Comparison of ENCODE assay signal across 15 cellular contexts in the genomic region with DNA sequence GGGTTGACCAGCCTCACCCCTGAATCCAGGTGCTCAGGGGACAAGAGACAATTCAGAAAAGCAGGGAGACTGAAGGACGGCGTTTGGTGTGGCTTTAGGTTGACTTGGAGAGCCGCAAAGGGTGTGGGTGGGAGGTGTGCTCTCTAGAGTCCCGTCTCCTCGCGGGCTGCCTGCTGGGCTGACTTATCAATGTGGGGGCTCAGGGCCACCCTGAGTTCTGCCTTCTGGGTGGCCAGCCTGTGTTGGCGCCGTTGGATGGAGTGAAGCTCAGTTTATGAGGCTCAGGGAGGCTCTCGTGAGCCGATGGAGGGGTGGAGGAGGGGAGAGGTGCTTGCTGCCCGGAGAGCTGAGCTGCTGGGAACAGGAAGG. TPM values are rescaled to one million over a fixed set of nuclear protein-coding genes. Genes with fewer than 3 reads are reported as not detected.
DNase-seq lines count a peak whose midpoint lies in the region; ATAC-seq and TF ChIP-seq lines count a peak whose summit lies in the region.
"Had no signal": no experiment of that assay in that cellular context is flagged by ENCODE, and none has a peak within 500 bp of the region (broad histone marks: within the 10 kb centered on the region; RNA-seq: fewer than 3 reads in every experiment).

No MANE protein-coding gene starts in this region.

- in situ Hi-C loops in GM13976 (cut with MboI; ENCODE audit: low sequenced_read_pairs, unreplicated experiment), result no loop called here

- H3K4me3 ChIP-seq in GM12864 (ENCODE audit: low read depth, low read length), result peak overlapping the region; percentile 33; the same call in 1 of the 2 replicates
- H3K4me3 ChIP-seq: MG63 had no signal

- H3K27ac Mint-ChIP-seq in WTC11, result peak overlapping the region; percentile 54; the same call in 1 of the 2 replicates
- H3K27ac Mint-ChIP-seq in memory B cell, result peak overlapping the region; percentile 68
- H3K27ac Mint-ChIP-seq in type B pancreatic cell, result peak overlapping the region; percentile 37

- TF ChIP-seq CTCF in GM12864 (IDR thresholded peaks at IDR 0.05; ENCODE audit: low read depth, low read length, missing control alignments) (no peak), WTC11 (IDR thresholded peaks at IDR 0.05) (no peak), type B pancreatic cell (conservative IDR thresholded peaks at IDR 0.05) (no peak), GM13976 (IDR thresholded peaks at IDR 0.05; ENCODE audit: borderline replicate concordance, control extremely low read depth, extremely low read depth, insufficient read depth, missing control alignments) (no peak)

- CTCF ChIA-PET in WTC11 (lab: Charles Lee), result interaction anchor here (0.5 to 1.9 kb wide), 5 partner anchors 11 to 174 kb away, joined by 3 to 5 read pairs (median 4); no protein-coding TSS in a partner anchor

- no peaks in the 10 kb centered on the region for H3K27me3 Mint-ChIP-seq in WTC11 (ENCODE audit: low read depth)
- peaks cover 24% of the 10 kb centered on the region for H3K27me3 Mint-ChIP-seq in memory B cell
- H3K27me3 Mint-ChIP-seq in type B pancreatic cell, result no peaks in the 10 kb centered on the region

- H3K9me3 Mint-ChIP-seq in WTC11, result no peaks in the 10 kb centered on the region; the same call in 1 of the 2 replicates
- H3K9me3 Mint-ChIP-seq in memory B cell, result no peaks in the 10 kb centered on the region
- no peaks in the 10 kb centered on the region for H3K9me3 Mint-ChIP-seq in type B pancreatic cell

- H3K4me3 Mint-ChIP-seq in WTC11 (no peak overlapping the region), memory B cell (no peak overlapping the region), type B pancreatic cell (no peak overlapping the region)

- POLR2A ChIA-PET in WTC11 (lab: Charles Lee), result no interaction called here

- no peaks in the 10 kb centered on the region; the same call in 1 of the 2 replicates for H3K36me3 Mint-ChIP-seq in WTC11
- H3K36me3 Mint-ChIP-seq in memory B cell, result peaks cover 2% of the 10 kb centered on the region
- peaks cover 21% of the 10 kb centered on the region for H3K36me3 Mint-ChIP-seq in type B pancreatic cell

- DNase-seq in GM12864 (ENCODE audit: low read depth) (no peak), WTC11 (ENCODE audit: low spot score) (no peak), memory B cell (ENCODE audit: low spot score in 2 of 2) (no peak), type B pancreatic cell (ENCODE audit: extremely low spot score, unreplicated experiment) (no peak), NCI-H1105 treated with DMSO at 0.1 percent for 48 hours (lab: John Stamatoyannopoulos, UW) (no peak), GM13976 (ENCODE audit: low spot score) (no peak)
- DNase-seq: Calu3, MG63, NCI-H1105, NCI-H187, NCI-H774, SHP77 had no signal

- ATAC-seq in WTC11 (no peak), memory B cell (ENCODE audit: low read depth) (no peak), HG03135 (IDR thresholded peaks at IDR 0.05; ENCODE audit: unreplicated experiment) (no peak)
- ATAC-seq: HepG2, SK-N-SH treated with all-trans-retinoic acid at 6 μM for 48 hours had no signal

- H3K4me1 Mint-ChIP-seq in WTC11 (peaks cover 8% of the 10 kb centered on the region), memory B cell (peaks cover 29% of the 10 kb centered on the region), type B pancreatic cell (ENCODE audit: unreplicated experiment) (peaks cover 30% of the 10 kb centered on the region)

TF ChIP-seq in WTC11, 78 proteins besides CTCF, POLR2A, EP300 and RAD21 (continues in another document):
- TF ChIP-seq, protein P1, sequence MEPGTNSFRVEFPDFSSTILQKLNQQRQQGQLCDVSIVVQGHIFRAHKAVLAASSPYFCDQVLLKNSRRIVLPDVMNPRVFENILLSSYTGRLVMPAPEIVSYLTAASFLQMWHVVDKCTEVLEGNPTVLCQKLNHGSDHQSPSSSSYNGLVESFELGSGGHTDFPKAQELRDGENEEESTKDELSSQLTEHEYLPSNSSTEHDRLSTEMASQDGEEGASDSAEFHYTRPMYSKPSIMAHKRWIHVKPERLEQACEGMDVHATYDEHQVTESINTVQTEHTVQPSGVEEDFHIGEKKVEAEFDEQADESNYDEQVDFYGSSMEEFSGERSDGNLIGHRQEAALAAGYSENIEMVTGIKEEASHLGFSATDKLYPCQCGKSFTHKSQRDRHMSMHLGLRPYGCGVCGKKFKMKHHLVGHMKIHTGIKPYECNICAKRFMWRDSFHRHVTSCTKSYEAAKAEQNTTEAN (CRISPR knock-in tag; IDR thresholded peaks at IDR 0.05), result no peak
- TF ChIP-seq, protein P2, sequence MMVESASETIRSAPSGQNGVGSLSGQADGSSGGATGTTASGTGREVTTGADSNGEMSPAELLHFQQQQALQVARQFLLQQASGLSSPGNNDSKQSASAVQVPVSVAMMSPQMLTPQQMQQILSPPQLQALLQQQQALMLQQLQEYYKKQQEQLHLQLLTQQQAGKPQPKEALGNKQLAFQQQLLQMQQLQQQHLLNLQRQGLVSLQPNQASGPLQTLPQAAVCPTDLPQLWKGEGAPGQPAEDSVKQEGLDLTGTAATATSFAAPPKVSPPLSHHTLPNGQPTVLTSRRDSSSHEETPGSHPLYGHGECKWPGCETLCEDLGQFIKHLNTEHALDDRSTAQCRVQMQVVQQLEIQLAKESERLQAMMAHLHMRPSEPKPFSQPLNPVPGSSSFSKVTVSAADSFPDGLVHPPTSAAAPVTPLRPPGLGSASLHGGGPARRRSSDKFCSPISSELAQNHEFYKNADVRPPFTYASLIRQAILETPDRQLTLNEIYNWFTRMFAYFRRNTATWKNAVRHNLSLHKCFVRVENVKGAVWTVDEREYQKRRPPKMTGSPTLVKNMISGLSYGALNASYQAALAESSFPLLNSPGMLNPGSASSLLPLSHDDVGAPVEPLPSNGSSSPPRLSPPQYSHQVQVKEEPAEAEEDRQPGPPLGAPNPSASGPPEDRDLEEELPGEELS (CRISPR knock-in tag; IDR thresholded peaks at IDR 0.05), result no peak
- TF ChIP-seq, protein P3, sequence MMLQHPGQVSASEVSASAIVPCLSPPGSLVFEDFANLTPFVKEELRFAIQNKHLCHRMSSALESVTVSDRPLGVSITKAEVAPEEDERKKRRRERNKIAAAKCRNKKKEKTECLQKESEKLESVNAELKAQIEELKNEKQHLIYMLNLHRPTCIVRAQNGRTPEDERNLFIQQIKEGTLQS (CRISPR knock-in tag; conservative IDR thresholded peaks at IDR 0.05), result no peak
- TF ChIP-seq, protein P4, sequence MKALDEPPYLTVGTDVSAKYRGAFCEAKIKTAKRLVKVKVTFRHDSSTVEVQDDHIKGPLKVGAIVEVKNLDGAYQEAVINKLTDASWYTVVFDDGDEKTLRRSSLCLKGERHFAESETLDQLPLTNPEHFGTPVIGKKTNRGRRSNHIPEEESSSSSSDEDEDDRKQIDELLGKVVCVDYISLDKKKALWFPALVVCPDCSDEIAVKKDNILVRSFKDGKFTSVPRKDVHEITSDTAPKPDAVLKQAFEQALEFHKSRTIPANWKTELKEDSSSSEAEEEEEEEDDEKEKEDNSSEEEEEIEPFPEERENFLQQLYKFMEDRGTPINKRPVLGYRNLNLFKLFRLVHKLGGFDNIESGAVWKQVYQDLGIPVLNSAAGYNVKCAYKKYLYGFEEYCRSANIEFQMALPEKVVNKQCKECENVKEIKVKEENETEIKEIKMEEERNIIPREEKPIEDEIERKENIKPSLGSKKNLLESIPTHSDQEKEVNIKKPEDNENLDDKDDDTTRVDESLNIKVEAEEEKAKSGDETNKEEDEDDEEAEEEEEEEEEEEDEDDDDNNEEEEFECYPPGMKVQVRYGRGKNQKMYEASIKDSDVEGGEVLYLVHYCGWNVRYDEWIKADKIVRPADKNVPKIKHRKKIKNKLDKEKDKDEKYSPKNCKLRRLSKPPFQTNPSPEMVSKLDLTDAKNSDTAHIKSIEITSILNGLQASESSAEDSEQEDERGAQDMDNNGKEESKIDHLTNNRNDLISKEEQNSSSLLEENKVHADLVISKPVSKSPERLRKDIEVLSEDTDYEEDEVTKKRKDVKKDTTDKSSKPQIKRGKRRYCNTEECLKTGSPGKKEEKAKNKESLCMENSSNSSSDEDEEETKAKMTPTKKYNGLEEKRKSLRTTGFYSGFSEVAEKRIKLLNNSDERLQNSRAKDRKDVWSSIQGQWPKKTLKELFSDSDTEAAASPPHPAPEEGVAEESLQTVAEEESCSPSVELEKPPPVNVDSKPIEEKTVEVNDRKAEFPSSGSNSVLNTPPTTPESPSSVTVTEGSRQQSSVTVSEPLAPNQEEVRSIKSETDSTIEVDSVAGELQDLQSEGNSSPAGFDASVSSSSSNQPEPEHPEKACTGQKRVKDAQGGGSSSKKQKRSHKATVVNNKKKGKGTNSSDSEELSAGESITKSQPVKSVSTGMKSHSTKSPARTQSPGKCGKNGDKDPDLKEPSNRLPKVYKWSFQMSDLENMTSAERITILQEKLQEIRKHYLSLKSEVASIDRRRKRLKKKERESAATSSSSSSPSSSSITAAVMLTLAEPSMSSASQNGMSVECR (CRISPR knock-in tag; IDR thresholded peaks at IDR 0.05; ENCODE audit: borderline replicate concordance), result no peak
- TF ChIP-seq, protein P5, sequence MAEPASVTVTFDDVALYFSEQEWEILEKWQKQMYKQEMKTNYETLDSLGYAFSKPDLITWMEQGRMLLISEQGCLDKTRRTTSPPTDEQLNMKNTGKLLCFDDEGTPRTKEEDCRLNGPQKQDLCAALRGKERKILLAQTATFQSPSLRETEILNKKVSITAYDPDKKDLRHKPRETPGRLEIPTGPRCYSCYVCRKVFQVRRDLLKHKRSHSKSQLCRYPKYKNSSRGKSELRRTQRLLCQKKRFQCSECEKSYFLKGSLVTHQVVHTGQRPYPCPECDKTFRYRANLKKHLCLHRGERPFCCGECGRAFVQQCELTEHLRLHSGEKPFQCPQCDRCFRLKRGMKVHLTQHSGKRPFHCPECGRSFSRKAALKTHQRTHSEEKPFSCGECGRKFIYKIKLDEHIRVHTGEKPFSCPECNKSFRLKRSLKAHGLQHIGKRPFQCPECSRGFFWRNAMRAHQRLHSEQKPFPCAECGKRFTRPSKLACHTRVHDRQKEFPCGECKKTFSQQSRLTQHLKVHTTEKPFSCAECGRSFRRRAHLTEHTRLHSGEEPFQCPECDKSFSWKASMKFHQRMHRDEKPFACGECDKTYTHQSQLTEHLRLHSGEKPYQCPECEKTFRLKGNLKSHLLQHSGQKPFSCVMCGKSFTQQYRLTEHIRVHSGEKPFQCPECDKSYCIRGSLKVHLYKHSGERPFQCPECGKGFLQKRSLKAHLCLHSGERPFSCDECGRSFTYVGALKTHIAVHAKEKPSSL (CRISPR knock-in tag; conservative IDR thresholded peaks at IDR 0.05), result no peak
- TF ChIP-seq, protein P6, sequence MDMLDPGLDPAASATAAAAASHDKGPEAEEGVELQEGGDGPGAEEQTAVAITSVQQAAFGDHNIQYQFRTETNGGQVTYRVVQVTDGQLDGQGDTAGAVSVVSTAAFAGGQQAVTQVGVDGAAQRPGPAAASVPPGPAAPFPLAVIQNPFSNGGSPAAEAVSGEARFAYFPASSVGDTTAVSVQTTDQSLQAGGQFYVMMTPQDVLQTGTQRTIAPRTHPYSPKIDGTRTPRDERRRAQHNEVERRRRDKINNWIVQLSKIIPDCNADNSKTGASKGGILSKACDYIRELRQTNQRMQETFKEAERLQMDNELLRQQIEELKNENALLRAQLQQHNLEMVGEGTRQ (CRISPR knock-in tag; IDR thresholded peaks at IDR 0.05), result no peak

RNA-seq across cellular contexts. Expression of a gene that starts 13.0 kb away (rescaled TPM):
- total RNA-seq in WTC11 (2021), result 6.3 to 8.8 TPM (median 7.1 TPM) in 3 replicates
- total RNA-seq in type B pancreatic cell (ENCODE audit: low replicate concordance), result 16.0 and 24.6 TPM in 2 replicates
